In genomic region chr3:131360191-131360590, GRCh38 we compare ENCODE assay signal across 19 cellular contexts.
"Had no signal": no experiment of that assay in that cellular context is flagged by ENCODE, and none has a peak within 500 bp of the region (broad histone marks: within the 10 kb centered on the region; RNA-seq: fewer than 3 reads in every experiment).

No MANE protein-coding gene starts in this region.

- H3K9me3 ChIP-seq: colonic mucosa, heart left ventricle, ovary had no signal

- H3K36me3 ChIP-seq: colonic mucosa, heart left ventricle, ovary had no signal

- H3K27ac Mint-ChIP-seq: naive thymus-derived CD4-positive, alpha-beta T cell; nephron progenitor cell; progenitor cell of endocrine pancreas had no signal

- ATAC-seq: foreskin keratinocyte, left colon had no signal

- H3K27ac ChIP-seq: colonic mucosa, foreskin keratinocyte, ovary had no signal

- DNase-seq: colonic mucosa; effector CD4-positive, alpha-beta T cell; endodermal cell; erythroblast; foreskin keratinocyte; heart left ventricle; hippocampal formation; left colon; mammary epithelial cell; naive thymus-derived CD4-positive, alpha-beta T cell; nephron progenitor cell; ovary; right cardiac atrium; small intestine; stimulated activated CD4-positive, alpha-beta T cell treated with anti-CD3 and anti-CD28 coated beads, Interleukin-12 subunit alpha, Interleukin-12 subunit beta, amount 100 ng/mL, for 4 hours; stimulated activated CD4-positive, alpha-beta T cell treated with anti-CD3 and anti-CD28 coated beads, Interleukin-2, amount 100 ng/mL, for 48 hours; stimulated activated naive CD4-positive, alpha-beta T cell treated with Interleukin-2 at 50 U/mL for 16 hours had no signal

- H3K27me3 Mint-ChIP-seq: progenitor cell of endocrine pancreas had no signal

- H3K4me3 ChIP-seq: colonic mucosa, ovary had no signal

- H3K27me3 ChIP-seq: colonic mucosa, foreskin keratinocyte, heart left ventricle, ovary had no signal

- H3K9me3 Mint-ChIP-seq: endodermal cell had no signal

- H3K4me3 Mint-ChIP-seq: nephron progenitor cell had no signal

- FAIRE-seq: endothelial cell of umbilical vein, small intestine had no signal
